1 cellular context compared by ENCODE assay signal in genomic region chr10:65544756-65545155, GRCh38.
TF ChIP-seq lines count a peak whose summit lies in the region.

No MANE protein-coding gene starts in this region.

TF ChIP-seq in HepG2, 621 proteins besides CTCF, POLR2A, EP300 and RAD21 (continued from another document):
- peak; percentile 31; the same call in 1 of the 2 replicates for TF ChIP-seq NR2F6 (IDR thresholded peaks at IDR 0.05)
- TF ChIP-seq NR2F6 (CRISPR knock-in tag; IDR thresholded peaks at IDR 0.05): no peak
- no peak for TF ChIP-seq SOX13 (IDR thresholded peaks at IDR 0.05)
- TF ChIP-seq SOX13 (CRISPR knock-in tag; conservative IDR thresholded peaks at IDR 0.05 in 1 of 2, IDR thresholded peaks at IDR 0.05 in 1 of 2): peak in 1 of 2 experiments; percentile 84; a peak in 2 of 4 replicates
- TF ChIP-seq TBL1XR1 (IDR thresholded peaks at IDR 0.05; ENCODE audit: borderline replicate concordance, low read length, partially characterized antibody): peak; percentile 93
- peak in 1 of 2 experiments; percentile 40; a peak in 1 of 4 replicates for TF ChIP-seq REST (IDR thresholded peaks at IDR 0.05; ENCODE audit: borderline replicate concordance in 1 of 2, low read depth in 1 of 2, low read length in 2 of 2)
- TF ChIP-seq ZNF614 (CRISPR knock-in tag; IDR thresholded peaks at IDR 0.05; ENCODE audit: borderline replicate concordance): no peak
- TF ChIP-seq FOXP4 (CRISPR knock-in tag; IDR thresholded peaks at IDR 0.05): 0 out of 2 replicates have a peak, but pooled peaks have one; percentile 41
- no peak for TF ChIP-seq E2F1 (CRISPR knock-in tag; IDR thresholded peaks at IDR 0.05)
- TF ChIP-seq AHDC1 (CRISPR knock-in tag; IDR thresholded peaks at IDR 0.05; ENCODE audit: borderline replicate concordance): no peak
- peak; percentile 68; the same call in 1 of the 2 replicates for TF ChIP-seq FOXA3 (CRISPR knock-in tag; IDR thresholded peaks at IDR 0.05)
- TF ChIP-seq RXRB (CRISPR knock-in tag; IDR thresholded peaks at IDR 0.05; ENCODE audit: borderline replicate concordance): peak; percentile 78
- TF ChIP-seq ZNF878 (CRISPR knock-in tag; IDR thresholded peaks at IDR 0.05): no peak
- TF ChIP-seq FOXO1 (CRISPR knock-in tag; IDR thresholded peaks at IDR 0.05): peak; percentile 46; the same call in 1 of the 2 replicates
- peak; percentile 82 for TF ChIP-seq TBX2 (CRISPR knock-in tag; IDR thresholded peaks at IDR 0.05; ENCODE audit: borderline replicate concordance)
- TF ChIP-seq TCF7 (IDR thresholded peaks at IDR 0.05; ENCODE audit: low read depth): peak; percentile 24; the same call in 1 of the 2 replicates
- no peak for TF ChIP-seq ZKSCAN8 (CRISPR knock-in tag; IDR thresholded peaks at IDR 0.05; ENCODE audit: borderline replicate concordance)
- peak; percentile 36 for TF ChIP-seq PAXIP1 (CRISPR knock-in tag; conservative IDR thresholded peaks at IDR 0.05)
- TF ChIP-seq ZNF547 (CRISPR knock-in tag; IDR thresholded peaks at IDR 0.05): no peak
